In the genomic region with DNA sequence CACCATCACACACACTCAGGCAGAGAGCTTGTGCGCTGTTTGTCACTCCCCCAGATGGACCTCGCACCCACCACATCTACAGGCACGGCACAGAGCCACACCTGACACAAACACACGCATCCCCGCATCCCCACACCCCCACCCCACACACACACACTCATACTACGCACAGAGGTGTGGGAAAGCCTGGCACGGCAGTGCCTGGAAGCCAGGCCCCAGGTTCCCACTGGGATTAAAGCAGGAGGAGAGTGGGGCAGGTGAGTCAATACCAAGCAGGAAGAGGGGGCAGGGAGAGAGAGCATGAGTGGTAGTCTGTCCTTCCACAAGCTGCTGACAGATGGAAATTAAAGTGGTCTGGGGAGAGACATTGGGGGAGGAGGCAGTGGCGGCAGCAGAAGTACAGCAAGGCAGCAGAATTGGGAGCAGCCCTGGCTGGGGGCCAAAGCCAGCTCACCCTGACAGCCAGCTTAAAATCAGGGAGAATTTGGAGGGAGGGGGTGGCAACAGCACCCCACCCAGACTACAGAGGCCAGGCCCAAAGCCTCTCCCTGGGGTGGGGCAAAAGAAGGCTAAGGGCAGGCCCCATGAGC, we compare ENCODE assay signal across 11 cellular contexts. TPM values are rescaled to one million over a fixed set of nuclear protein-coding genes. Genes with fewer than 3 reads are reported as not detected.
DNase-seq lines count a peak whose midpoint lies in the region; ATAC-seq, FAIRE-seq and TF ChIP-seq lines count a peak whose summit lies in the region.
"Had no signal": no experiment of that assay in that cellular context is flagged by ENCODE, and none has a peak within 500 bp of the region (broad histone marks: within the 10 kb centered on the region; RNA-seq: fewer than 3 reads in every experiment).

No MANE protein-coding gene starts in this region.

- no peak overlapping the region for H3K4me3 Mint-ChIP-seq in activated T-helper 17 cell treated with anti-CD3 and anti-CD28 coated beads, Interleukin-2, amount 50 U/mL, for 72 hours

- FAIRE-seq in GM12892 (lab: Jason Lieb, UNC) = no peak

- peaks cover 30% of the 10 kb centered on the region for H3K36me3 Mint-ChIP-seq in activated T-helper 17 cell treated with anti-CD3 and anti-CD28 coated beads, Interleukin-2, amount 50 U/mL, for 72 hours (ENCODE audit: low read depth)

- no peaks in the 10 kb centered on the region for H3K27me3 ChIP-seq in right cardiac atrium (ENCODE audit: control insufficient read depth, insufficient read depth)
- H3K27me3 ChIP-seq in left lung = no peaks in the 10 kb centered on the region
- no peaks in the 10 kb centered on the region for H3K27me3 ChIP-seq in vagina
- H3K27me3 ChIP-seq in brain microvascular endothelial cell (replicated peaks) = no peaks in the 10 kb centered on the region

- ATAC-seq in right cardiac atrium (peak in 1 of 2 donors; percentile 42), left ventricle myocardium superior (no peak), left lung (peak; percentile 39), HG03095 (IDR thresholded peaks at IDR 0.05; ENCODE audit: unreplicated experiment) (no peak)
- ATAC-seq in activated T-helper 17 cell treated with anti-CD3 and anti-CD28 coated beads, Interleukin-2, amount 50 U/mL, for 72 hours (replicated peaks) = no peak

- peaks cover 5% of the 10 kb centered on the region for H3K4me1 ChIP-seq in right cardiac atrium (ENCODE audit: control insufficient read depth, insufficient read depth, low read length)
- peaks cover 12 to 47% of the 10 kb centered on the region in 2 donors for H3K4me1 ChIP-seq in left lung
- H3K4me1 ChIP-seq in vagina = peaks cover 62% of the 10 kb centered on the region

- intact Hi-C loops in right cardiac atrium (cut with DNase I) = no loop called here
- intact Hi-C loops in left ventricle myocardium superior (cut with micrococcal nuclease) = no loop called here
- intact Hi-C loops in left lung (cut with DNase I) = no loop called here
- intact Hi-C loops in vagina (cut with DNase I) = no loop called here

- H3K9me3 ChIP-seq in right cardiac atrium (ENCODE audit: control insufficient read depth, low read length) = peaks cover 5% of the 10 kb centered on the region
- H3K9me3 ChIP-seq in left lung = peaks cover 0 to 9% of the 10 kb centered on the region in 2 donors
- H3K9me3 ChIP-seq in vagina = peaks cover 8% of the 10 kb centered on the region

- TF ChIP-seq CTCF in left lung (IDR thresholded peaks at IDR 0.05) = no peak
- TF ChIP-seq CTCF in vagina (IDR thresholded peaks at IDR 0.05) = no peak
- TF ChIP-seq CTCF in brain microvascular endothelial cell (IDR thresholded peaks at IDR 0.05; ENCODE audit: low read depth, low read length, missing control alignments) = no peak

- H3K27ac ChIP-seq in right cardiac atrium (ENCODE audit: low read length) = no peak overlapping the region
- H3K27ac ChIP-seq in left lung = no peak overlapping the region
- H3K27ac ChIP-seq in vagina = peak overlapping the region; percentile 57
- H3K27ac ChIP-seq in brain microvascular endothelial cell = no peak overlapping the region

- in situ Hi-C loops in brain microvascular endothelial cell (cut with HindIII; ENCODE audit: low pct_ligation_motif_present, low sequenced_read_pairs) = no loop called here

- H3K27me3 Mint-ChIP-seq in activated T-helper 17 cell treated with anti-CD3 and anti-CD28 coated beads, Interleukin-2, amount 50 U/mL, for 72 hours = no peaks in the 10 kb centered on the region

- no peaks in the 10 kb centered on the region for H3K4me1 Mint-ChIP-seq in activated T-helper 17 cell treated with anti-CD3 and anti-CD28 coated beads, Interleukin-2, amount 50 U/mL, for 72 hours

- H3K27ac Mint-ChIP-seq in activated T-helper 17 cell treated with anti-CD3 and anti-CD28 coated beads, Interleukin-2, amount 50 U/mL, for 72 hours = peak overlapping the region; percentile 15

- no peak for TF ChIP-seq POLR2A in vagina (IDR thresholded peaks at IDR 0.05)
- no peak for TF ChIP-seq POLR2A in GM12892 (IDR thresholded peaks at IDR 0.05; ENCODE audit: low read depth, low read length)

- no peak overlapping the region for H3K4me3 ChIP-seq in right cardiac atrium (ENCODE audit: low read length)
- no peak overlapping the region for H3K4me3 ChIP-seq in left lung
- H3K4me3 ChIP-seq in vagina = no peak overlapping the region
- no peak overlapping the region for H3K4me3 ChIP-seq in brain microvascular endothelial cell (ENCODE audit: low read depth, low read length)

- DNase-seq in right cardiac atrium (peak; percentile 70 to 79 (median 75)), left ventricle myocardium superior (no peak), left lung (peak in 1 of 2 donors; percentile 83), vagina (ENCODE audit: extremely low spot score in 2 of 2) (no peak), brain microvascular endothelial cell (no peak), GM12892 (ENCODE audit: insufficient read length) (no peak)
- DNase-seq: Kasumi-1 had no signal

- no peaks in the 10 kb centered on the region for H3K9me3 Mint-ChIP-seq in activated T-helper 17 cell treated with anti-CD3 and anti-CD28 coated beads, Interleukin-2, amount 50 U/mL, for 72 hours

- 80% methylated on average over 8 of the region's 8 CpGs for WGBS in right cardiac atrium

- H3K36me3 ChIP-seq in left lung = peaks cover 0 to 58% of the 10 kb centered on the region in 2 donors
- H3K36me3 ChIP-seq in vagina = peaks cover 13 to 48% of the 10 kb centered on the region in 2 donors
- peaks cover 66% of the 10 kb centered on the region for H3K36me3 ChIP-seq in brain microvascular endothelial cell (replicated peaks)

RNA-seq across cellular contexts. Expression of gene TNKS1BP1, which starts 20.7 kb away (rescaled TPM):
- total RNA-seq in right cardiac atrium (10 to 100 TPM; 45.8 to 77.1 (median 55.3) TPM), left ventricle myocardium superior (44.4 TPM), left lung (100 to 1,000 TPM; 156 to 203 TPM), vagina (159 TPM)
- polyA plus RNA-seq in right cardiac atrium = 52.0 TPM
- 10 to 100 TPM in 1 of 2 donors, 1 to 10 TPM in 1; 4.1 to 13.6 TPM for total RNA-seq in activated T-helper 17 cell treated with anti-CD3 and anti-CD28 coated beads, Interleukin-2, amount 50 U/mL, for 72 hours
- polyA plus RNA-seq in GM12892 (2012; ENCODE audit: missing spikeins) = 5.8 TPM

RNA-seq across cellular contexts. Expression of gene SSRP1, which starts 31.6 kb away (rescaled TPM):
- total RNA-seq in right cardiac atrium = 10 to 100 TPM; 43.1 to 46.6 (median 43.4) TPM
- polyA plus RNA-seq in right cardiac atrium = 35.0 TPM
- 38.4 TPM for total RNA-seq in left ventricle myocardium superior
- total RNA-seq in activated T-helper 17 cell treated with anti-CD3 and anti-CD28 coated beads, Interleukin-2, amount 50 U/mL, for 72 hours = 100 to 1,000 TPM in 1 of 2 donors, 10 to 100 TPM in 1; 92.1 to 171 TPM
- total RNA-seq in left lung = 10 to 100 TPM; 57.3 to 86.3 TPM
- 85.4 TPM for total RNA-seq in vagina
- 117 TPM for polyA plus RNA-seq in GM12892 (2012; ENCODE audit: missing spikeins)

RNA-seq across cellular contexts. Expression of gene P2RX3, which starts 34.1 kb away (rescaled TPM):
- total RNA-seq in right cardiac atrium (not detected), left ventricle myocardium superior (4.5 TPM), left lung (not detected), vagina (not detected)
- polyA plus RNA-seq in right cardiac atrium = 0.20 TPM
- total RNA-seq in activated T-helper 17 cell treated with anti-CD3 and anti-CD28 coated beads, Interleukin-2, amount 50 U/mL, for 72 hours = not detected
- not detected for polyA plus RNA-seq in GM12892 (2012; ENCODE audit: missing spikeins)
- total RNA-seq: SK-MEL-5, temporal lobe had no signal

Comparison
In these comparisons a context has a peak if more than half of its experiments do, and no peak if none do; other contexts are left out.
1. DNase-seq: peak in right cardiac atrium (3 of 3); none in left ventricle myocardium superior (single experiment), vagina (0 of 2), brain microvascular endothelial cell (single experiment) and GM12892 (single experiment).